ENCODE assay signal across 15 cellular contexts in genomic region chr15:60383008-60383694, GRCh38. TPM values are rescaled to one million over a fixed set of nuclear protein-coding genes. Genes with fewer than 3 reads are reported as not detected.
DNase-seq lines count a peak whose midpoint lies in the region; ATAC-seq and TF ChIP-seq lines count a peak whose summit lies in the region.
"Had no signal": no experiment of that assay in that cellular context is flagged by ENCODE, and none has a peak within 500 bp of the region (broad histone marks: within the 10 kb centered on the region; RNA-seq: fewer than 3 reads in every experiment).

No MANE protein-coding gene starts in this region.

- no peak overlapping the region for H2BK15ac ChIP-seq in neuronal stem cell (ENCODE audit: low read length)

- H3K36me3 Mint-ChIP-seq in activated CD4-positive, alpha-beta memory T cell treated with anti-CD3 and anti-CD28 coated beads, Interleukin-2, amount 10 ng/mL, durations not matched to agents 7 days and 5 days (ENCODE audit: low read depth), result peaks cover 65% of the 10 kb centered on the region
- H3K36me3 Mint-ChIP-seq in activated CD4-positive, alpha-beta memory T cell treated with anti-CD3 and anti-CD28 coated beads for 36 hours, result peaks cover 31% of the 10 kb centered on the region
- peaks cover 14% of the 10 kb centered on the region for H3K36me3 Mint-ChIP-seq in memory B cell

- no peak overlapping the region for H3K23ac ChIP-seq in neuronal stem cell (ENCODE audit: low read depth, low read length, poor library complexity)

- no peak overlapping the region for H3K14ac ChIP-seq in neuronal stem cell (ENCODE audit: low read length)

- no peak overlapping the region for H3K4me2 ChIP-seq in neuronal stem cell (ENCODE audit: insufficient read depth, low read length, poor library complexity, severe bottlenecking)

- H3K4me1 ChIP-seq in tibial artery (peaks cover 0 to 99% (median 62%) of the 10 kb centered on the region in 4 donors), neuronal stem cell (ENCODE audit: control insufficient read depth in 2 of 2, insufficient read depth in 1 of 2, low read depth in 1 of 2, low read length in 2 of 2) (peaks cover 8 to 9% of the 10 kb centered on the region in 2 donors)

- H2BK120ac ChIP-seq in neuronal stem cell (ENCODE audit: low read depth, low read length), result no peak overlapping the region

- ATAC-seq in memory B cell (ENCODE audit: low read depth) (no peak), GM21423 (IDR thresholded peaks at IDR 0.05; ENCODE audit: unreplicated experiment) (no peak)
- ATAC-seq: naive thymus-derived CD4-positive, alpha-beta T cell had no signal

- DNase-seq in activated CD4-positive, alpha-beta memory T cell treated with anti-CD3 and anti-CD28 coated beads, Interleukin-2, amount 10 ng/mL, durations not matched to agents 7 days and 5 days, result no peak
- no peak for DNase-seq in activated CD4-positive, alpha-beta memory T cell treated with anti-CD3 and anti-CD28 coated beads for 36 hours
- peak; percentile 21 for DNase-seq in astrocyte of the hippocampus (ENCODE audit: low read depth, low spot score)
- DNase-seq in memory B cell (ENCODE audit: low spot score in 2 of 2), result no peak
- DNase-seq in tibial artery, result no peak
- no peak for DNase-seq in neuronal stem cell (ENCODE audit: low spot score)
- no peak for DNase-seq in DMS153 (lab: John Stamatoyannopoulos, UW)
- DNase-seq: activated naive CD4-positive, alpha-beta T cell treated with anti-CD3 and anti-CD28 coated beads, Interleukin-2, amount 10 ng/mL, durations not matched to agents 7 days and 5 days; effector CD4-positive, alpha-beta T cell; left ventricle myocardium inferior; naive thymus-derived CD4-positive, alpha-beta T cell; NCI-H1694; NCI-H226; SW 1271 had no signal

- no peaks in the 10 kb centered on the region for H3K9me3 ChIP-seq in tibial artery
- no peaks in the 10 kb centered on the region for H3K9me3 ChIP-seq in neuronal stem cell (replicated peaks in 1 of 2; ENCODE audit: control insufficient read depth in 2 of 2, insufficient read depth in 1 of 2, low read depth in 1 of 2, low read length in 2 of 2)
- H3K9me3 ChIP-seq: left ventricle myocardium inferior had no signal

- H3K4me1 Mint-ChIP-seq in activated CD4-positive, alpha-beta memory T cell treated with anti-CD3 and anti-CD28 coated beads, Interleukin-2, amount 10 ng/mL, durations not matched to agents 7 days and 5 days, result peaks cover 28% of the 10 kb centered on the region
- peaks cover 9% of the 10 kb centered on the region for H3K4me1 Mint-ChIP-seq in activated CD4-positive, alpha-beta memory T cell treated with anti-CD3 and anti-CD28 coated beads for 36 hours (ENCODE audit: low read depth)
- peaks cover 9% of the 10 kb centered on the region for H3K4me1 Mint-ChIP-seq in memory B cell

- TF ChIP-seq CTCF in tibial artery (IDR thresholded peaks at IDR 0.05), result no peak

- CTCF ChIA-PET in activated CD4-positive, alpha-beta memory T cell treated with anti-CD3 and anti-CD28 coated beads, Interleukin-2, amount 10 ng/mL, durations not matched to agents 7 days and 5 days (lab: Charles Lee), result no interaction called here
- CTCF ChIA-PET in activated CD4-positive, alpha-beta memory T cell treated with anti-CD3 and anti-CD28 coated beads for 36 hours (lab: Charles Lee), result interaction anchor here (1.2 to 1.4 kb wide), 2 partner anchors 24 kb away, joined by 3 to 4 read pairs; no protein-coding TSS in a partner anchor

- WGBS in neuronal stem cell (ENCODE audit: extremely low coverage in 2 of 2, insufficient read length in 2 of 2, insufficient replicate concordance in 1 of 2), 2 donors, result no CpG with 5 or more reads among the region's 6 CpGs

- no peak overlapping the region for H2BK12ac ChIP-seq in neuronal stem cell (ENCODE audit: low read length)

- H3K27ac ChIP-seq in tibial artery, result peak overlapping the region; percentile 20 to 39
- no peak overlapping the region for H3K27ac ChIP-seq in neuronal stem cell (replicated peaks; ENCODE audit: low read length)

- no peak overlapping the region for H4K8ac ChIP-seq in neuronal stem cell (ENCODE audit: low read depth, low read length)

- H3K4me3 Mint-ChIP-seq in activated CD4-positive, alpha-beta memory T cell treated with anti-CD3 and anti-CD28 coated beads, Interleukin-2, amount 10 ng/mL, durations not matched to agents 7 days and 5 days, result no peak overlapping the region
- H3K4me3 Mint-ChIP-seq in activated CD4-positive, alpha-beta memory T cell treated with anti-CD3 and anti-CD28 coated beads for 36 hours, result no peak overlapping the region
- H3K4me3 Mint-ChIP-seq in memory B cell, result no peak overlapping the region
- H3K4me3 Mint-ChIP-seq: activated naive CD4-positive, alpha-beta T cell treated with anti-CD3 and anti-CD28 coated beads, Interleukin-2, amount 10 ng/mL, durations not matched to agents 7 days and 5 days; naive thymus-derived CD4-positive, alpha-beta T cell had no signal

- H3K36me3 ChIP-seq in tibial artery (peaks cover 15 to 27% (median 17%) of the 10 kb centered on the region in 3 donors), neuronal stem cell (replicated peaks in 1 of 2; ENCODE audit: control insufficient read depth in 2 of 2, insufficient read depth in 2 of 2, low read length in 2 of 2) (no peaks in the 10 kb centered on the region)

- POLR2A ChIA-PET in activated CD4-positive, alpha-beta memory T cell treated with anti-CD3 and anti-CD28 coated beads, Interleukin-2, amount 10 ng/mL, durations not matched to agents 7 days and 5 days (lab: Charles Lee), result interaction anchor here (0.7 to 1.9 kb wide), 5 partner anchors 11 to 96 kb away, joined by 3 to 5 read pairs (median 3); partner anchors contain the start of genes ANXA2 and ICE2
- POLR2A ChIA-PET in activated CD4-positive, alpha-beta memory T cell treated with anti-CD3 and anti-CD28 coated beads for 36 hours (lab: Charles Lee), result no interaction called here

- H3K18ac ChIP-seq in neuronal stem cell (ENCODE audit: low read length), result no peak overlapping the region

- H3K27ac Mint-ChIP-seq in activated CD4-positive, alpha-beta memory T cell treated with anti-CD3 and anti-CD28 coated beads, Interleukin-2, amount 10 ng/mL, durations not matched to agents 7 days and 5 days, result peak overlapping the region; percentile 48
- H3K27ac Mint-ChIP-seq in activated CD4-positive, alpha-beta memory T cell treated with anti-CD3 and anti-CD28 coated beads for 36 hours, result no peak overlapping the region
- H3K27ac Mint-ChIP-seq in memory B cell, result peak overlapping the region; percentile 56

- H3K9me3 Mint-ChIP-seq in activated CD4-positive, alpha-beta memory T cell treated with anti-CD3 and anti-CD28 coated beads, Interleukin-2, amount 10 ng/mL, durations not matched to agents 7 days and 5 days, result no peaks in the 10 kb centered on the region
- H3K9me3 Mint-ChIP-seq in activated CD4-positive, alpha-beta memory T cell treated with anti-CD3 and anti-CD28 coated beads for 36 hours, result no peaks in the 10 kb centered on the region
- no peaks in the 10 kb centered on the region for H3K9me3 Mint-ChIP-seq in memory B cell
- H3K9me3 Mint-ChIP-seq: activated naive CD4-positive, alpha-beta T cell treated with anti-CD3 and anti-CD28 coated beads, Interleukin-2, amount 10 ng/mL, durations not matched to agents 7 days and 5 days; naive thymus-derived CD4-positive, alpha-beta T cell had no signal

- H4K91ac ChIP-seq in neuronal stem cell (ENCODE audit: low read depth, low read length, poor library complexity), result no peak overlapping the region

- H3K9ac ChIP-seq in neuronal stem cell (ENCODE audit: low read depth, low read length, poor library complexity), result no peak overlapping the region

- no peak overlapping the region for H2AK5ac ChIP-seq in neuronal stem cell (ENCODE audit: low read depth, low read length)

- no peak overlapping the region for H2BK5ac ChIP-seq in neuronal stem cell (ENCODE audit: low read length)

- no peaks in the 10 kb centered on the region for H3K79me1 ChIP-seq in neuronal stem cell (ENCODE audit: low read depth, low read length)

- no peak overlapping the region for H3K4ac ChIP-seq in neuronal stem cell (ENCODE audit: low read length)

- H3K27me3 ChIP-seq in tibial artery (no peaks in the 10 kb centered on the region), neuronal stem cell (ENCODE audit: control insufficient read depth in 3 of 3, insufficient read depth in 3 of 3, low read depth in 1 of 3, low read length in 3 of 3) (peaks cover 0 to 2% (median 0%) of the 10 kb centered on the region in 3 experiments)

- H3K4me3 ChIP-seq in tibial artery, result no peak overlapping the region
- H3K4me3 ChIP-seq in neuronal stem cell (ENCODE audit: low read length in 2 of 2), result no peak overlapping the region
- H3K4me3 ChIP-seq: left ventricle myocardium inferior had no signal

- H3K27me3 Mint-ChIP-seq in activated CD4-positive, alpha-beta memory T cell treated with anti-CD3 and anti-CD28 coated beads, Interleukin-2, amount 10 ng/mL, durations not matched to agents 7 days and 5 days, result no peaks in the 10 kb centered on the region
- no peaks in the 10 kb centered on the region for H3K27me3 Mint-ChIP-seq in activated CD4-positive, alpha-beta memory T cell treated with anti-CD3 and anti-CD28 coated beads for 36 hours
- no peaks in the 10 kb centered on the region for H3K27me3 Mint-ChIP-seq in memory B cell
- H3K27me3 Mint-ChIP-seq: activated naive CD4-positive, alpha-beta T cell treated with anti-CD3 and anti-CD28 coated beads, Interleukin-2, amount 10 ng/mL, durations not matched to agents 7 days and 5 days; naive thymus-derived CD4-positive, alpha-beta T cell had no signal

- H2AFZ ChIP-seq in neuronal stem cell (ENCODE audit: low read length), result no peak overlapping the region

- intact Hi-C loops in activated CD4-positive, alpha-beta memory T cell treated with anti-CD3 and anti-CD28 coated beads for 36 hours (cut with micrococcal nuclease), result no loop called here
- intact Hi-C loops in tibial artery (cut with DNase I; ENCODE audit: low total_unique reads), result no loop called here

RNA-seq across cellular contexts. Expression of gene ANXA2, which starts 14.6 kb away (rescaled TPM):
- total RNA-seq in activated CD4-positive, alpha-beta memory T cell treated with anti-CD3 and anti-CD28 coated beads, Interleukin-2, amount 10 ng/mL, durations not matched to agents 7 days and 5 days, result 100 to 1,000 TPM; 558 to 566 TPM
- 100 to 1,000 TPM; 131 to 132 TPM for total RNA-seq in activated CD4-positive, alpha-beta memory T cell treated with anti-CD3 and anti-CD28 coated beads for 36 hours
- polyA plus RNA-seq in neuronal stem cell (2013, experiment 1 of 2), result 93.2 TPM
- polyA plus RNA-seq in neuronal stem cell (2013, experiment 2 of 2), result 92.4 TPM

Comparison
In these comparisons a context has a peak if more than half of its experiments do, and no peak if none do; other contexts are left out.
1. RNA of gene ANXA2, which starts 14.6 kb away (total RNA-seq): 558 to 566 TPM in activated CD4-positive, alpha-beta memory T cell treated with anti-CD3 and anti-CD28 coated beads, Interleukin-2, amount 10 ng/mL, durations not matched to agents 7 days and 5 days; 131 to 132 TPM in activated CD4-positive, alpha-beta memory T cell treated with anti-CD3 and anti-CD28 coated beads for 36 hours; every median in the first group is over 4 times any median in the second.